In genomic region chr10:88810196-88810961, GRCh38 we compare ENCODE assay signal across 8 cellular contexts. TPM values are rescaled to one million over a fixed set of nuclear protein-coding genes. Genes with fewer than 3 reads are reported as not detected.
DNase-seq lines count a peak whose midpoint lies in the region; ATAC-seq, FAIRE-seq and TF ChIP-seq lines count a peak whose summit lies in the region.

No MANE protein-coding gene starts in this region.

- CTCF ChIA-PET in endothelial cell of umbilical vein (lab: Charles Lee) = interaction anchor here (0.7 to 6.5 kb wide), 23 partner anchors 11 to 964 kb away, joined by 3 to 164 read pairs (median 4); partner anchors contain the start of gene RNLS

- H3K4me3 ChIP-seq in endothelial cell of umbilical vein (replicated peaks in 1 of 3; ENCODE audit: insufficient read depth in 1 of 3, low read depth in 1 of 3, low read length in 3 of 3) = no peak overlapping the region

- POLR2A ChIA-PET in endothelial cell of umbilical vein (lab: Charles Lee) = no interaction called here

- DNase-seq in AG09319 (ENCODE audit: extremely low read depth, low read depth) = peak; percentile 43
- DNase-seq in NCI-H1048 (lab: John Stamatoyannopoulos, UW) = peak; percentile 27
- peak; percentile 86 for DNase-seq in T1000 (lab: John Stamatoyannopoulos, UW)
- DNase-seq in endothelial cell of umbilical vein (ENCODE audit: low read depth, low spot score) = peak; percentile 64
- DNase-seq in myocyte (ENCODE audit: low read depth) = peak; percentile 62
- no peak for DNase-seq in DMS79 treated with DMSO at 0.1 percent for 48 hours (lab: John Stamatoyannopoulos, UW)

- no peaks in the 10 kb centered on the region for H3K79me2 ChIP-seq in endothelial cell of umbilical vein (ENCODE audit: control insufficient read depth, insufficient read depth, low read length)

- H2AFZ ChIP-seq in endothelial cell of umbilical vein (ENCODE audit: low read depth, low read length) = no peak overlapping the region

- no peaks in the 10 kb centered on the region for H3K9me3 ChIP-seq in endothelial cell of umbilical vein (replicated peaks; ENCODE audit: control insufficient read depth, insufficient read depth, low read length)

- intact Hi-C loops in endothelial cell of umbilical vein (cut with micrococcal nuclease) = loop anchor here (1.0 to 5.0 kb wide), 3 partner anchors 122 to 245 kb away; partner anchors contain the start of gene RNLS

- no peak overlapping the region for H3K9ac ChIP-seq in endothelial cell of umbilical vein (replicated peaks; ENCODE audit: extremely low read depth, insufficient read depth, low read length)

- H3K27me3 ChIP-seq in endothelial cell of umbilical vein (ENCODE audit: control insufficient read depth in 2 of 2, insufficient read depth in 2 of 2, low read length in 2 of 2) = no peaks in the 10 kb centered on the region

- H3K27ac ChIP-seq in endothelial cell of umbilical vein (ENCODE audit: insufficient read depth, low read depth, low read length) = no peak overlapping the region

- ATAC-seq in GM18502 (IDR thresholded peaks at IDR 0.05; ENCODE audit: poor library complexity, unreplicated experiment) = no peak

- peak; percentile 87 for FAIRE-seq in endothelial cell of umbilical vein (lab: Jason Lieb, UNC)

- H3K4me2 ChIP-seq in endothelial cell of umbilical vein (ENCODE audit: insufficient read depth, low read length) = no peak overlapping the region

- TF ChIP-seq POLR2A in endothelial cell of umbilical vein (IDR thresholded peaks at IDR 0.05; ENCODE audit: low read depth, low read length) = no peak

- no peaks in the 10 kb centered on the region for H3K36me3 ChIP-seq in endothelial cell of umbilical vein (ENCODE audit: control insufficient read depth in 2 of 2, extremely low read depth in 1 of 2, insufficient read depth in 2 of 2, low read length in 2 of 2)

- H3K9me1 ChIP-seq in endothelial cell of umbilical vein (replicated peaks; ENCODE audit: control insufficient read depth, extremely low read depth, insufficient read depth, low read length) = no peaks in the 10 kb centered on the region

- H4K20me1 ChIP-seq in endothelial cell of umbilical vein (replicated peaks; ENCODE audit: control insufficient read depth, extremely low read depth, insufficient read depth, low read length) = no peaks in the 10 kb centered on the region

- H3K4me1 ChIP-seq in endothelial cell of umbilical vein (ENCODE audit: control insufficient read depth, extremely low read depth, insufficient read depth, low read length) = peaks cover 3% of the 10 kb centered on the region

- dilution Hi-C loops in endothelial cell of umbilical vein (cut with MboI; ENCODE audit: extremely low pct_ligation_motif_present, low sequenced_read_pairs) = no loop called here

- BruUV-seq in endothelial cell of umbilical vein (replicated peaks; lab: Mats Ljungman, UMichigan) = no TSS peak

- peak; percentile 84 for TF ChIP-seq CTCF in AG09319 (IDR thresholded peaks at IDR 0.05; ENCODE audit: low read depth, low read length)
- TF ChIP-seq CTCF in GM12873 (IDR thresholded peaks at IDR 0.05; ENCODE audit: insufficient read depth, low read depth, low read length, missing control alignments) = peak; percentile 79
- TF ChIP-seq CTCF in endothelial cell of umbilical vein (IDR thresholded peaks at IDR 0.05; ENCODE audit: extremely low read depth in 1 of 2, insufficient read depth in 1 of 2, low read depth in 1 of 2, low read length in 2 of 2) = peak; percentile 69 to 72

TF ChIP-seq in endothelial cell of umbilical vein, 7 proteins besides CTCF, POLR2A, EP300 and RAD21:
- TF ChIP-seq JUN (IDR thresholded peaks at IDR 0.05; ENCODE audit: borderline replicate concordance, insufficient read depth, insufficient read length, low read depth) (no peak), MYC (IDR thresholded peaks at IDR 0.05; ENCODE audit: low read depth, low read length) (no peak), FOS (IDR thresholded peaks at IDR 0.05; ENCODE audit: borderline replicate concordance, insufficient read depth, low read length) (no peak), MAX (IDR thresholded peaks at IDR 0.05; ENCODE audit: insufficient read depth, insufficient read length) (no peak), EZH2 (IDR thresholded peaks at IDR 0.05; ENCODE audit: borderline replicate concordance, low read depth, low read length, severe bottlenecking) (no peak), GATA2 (IDR thresholded peaks at IDR 0.05; ENCODE audit: insufficient read depth, insufficient read length, low read depth, low read length) (no peak), POLR2AphosphoS5 (IDR thresholded peaks at IDR 0.05; ENCODE audit: insufficient read depth, low read depth, low read length) (no peak)

RNA-seq across cellular contexts. Expression of gene LIPM, which starts 7.8 kb away (rescaled TPM):
- not detected in 2 replicates for total RNA-seq in endothelial cell of umbilical vein
- not detected in 2 replicates for polyA plus RNA-seq in endothelial cell of umbilical vein
- polyA plus RNA-seq in endothelial cell of umbilical vein (2011; cell fraction: cytosol; rRNA removed) = not detected in 2 replicates
- not detected in 2 replicates for polyA plus RNA-seq in endothelial cell of umbilical vein (2011; cell fraction: nucleus; rRNA removed)
- not detected in 2 replicates for polyA plus RNA-seq in endothelial cell of umbilical vein (2012)
- polyA minus RNA-seq in endothelial cell of umbilical vein = not detected in 2 replicates
- polyA minus RNA-seq in endothelial cell of umbilical vein (2011; cell fraction: cytosol; rRNA and poly(A)+ RNA removed) = not detected
- not detected in 2 replicates for polyA minus RNA-seq in endothelial cell of umbilical vein (2011; cell fraction: nucleus; rRNA and poly(A)+ RNA removed)
- total RNA-seq in myocyte = not detected in 2 replicates
- polyA plus RNA-seq in myocyte (2012) = not detected

RNA-seq across cellular contexts. Expression of gene ANKRD22, which starts 41.3 kb away (rescaled TPM):
- total RNA-seq in endothelial cell of umbilical vein (not detected in 2 replicates), myocyte (0.13 and 0.16 TPM in 2 replicates)
- polyA plus RNA-seq in endothelial cell of umbilical vein = not detected in 2 replicates
- not detected in 2 replicates for polyA plus RNA-seq in endothelial cell of umbilical vein (2011; cell fraction: cytosol; rRNA removed)
- not detected in 2 replicates for polyA plus RNA-seq in endothelial cell of umbilical vein (2011; cell fraction: nucleus; rRNA removed)
- not detected in 2 replicates for polyA plus RNA-seq in endothelial cell of umbilical vein (2012)
- polyA minus RNA-seq in endothelial cell of umbilical vein = not detected in 2 replicates
- polyA minus RNA-seq in endothelial cell of umbilical vein (2011; cell fraction: cytosol; rRNA and poly(A)+ RNA removed) = not detected
- polyA minus RNA-seq in endothelial cell of umbilical vein (2011; cell fraction: nucleus; rRNA and poly(A)+ RNA removed) = not detected in 2 replicates
- 0.05 TPM for polyA plus RNA-seq in myocyte (2012)

RNA-seq across cellular contexts. Expression of gene LIPN, which starts 50.6 kb away (rescaled TPM):
- total RNA-seq in endothelial cell of umbilical vein = not detected in 2 replicates
- not detected in 2 replicates for polyA plus RNA-seq in endothelial cell of umbilical vein
- not detected in 2 replicates for polyA plus RNA-seq in endothelial cell of umbilical vein (2011; cell fraction: cytosol; rRNA removed)
- not detected in 2 replicates for polyA plus RNA-seq in endothelial cell of umbilical vein (2011; cell fraction: nucleus; rRNA removed)
- polyA plus RNA-seq in endothelial cell of umbilical vein (2012) = not detected in 2 replicates
- not detected in 2 replicates for polyA minus RNA-seq in endothelial cell of umbilical vein
- polyA minus RNA-seq in endothelial cell of umbilical vein (2011; cell fraction: cytosol; rRNA and poly(A)+ RNA removed) = not detected
- polyA minus RNA-seq in endothelial cell of umbilical vein (2011; cell fraction: nucleus; rRNA and poly(A)+ RNA removed) = not detected in 2 replicates
- total RNA-seq in myocyte = not detected in 2 replicates
- not detected for polyA plus RNA-seq in myocyte (2012)
